In the genomic region with DNA sequence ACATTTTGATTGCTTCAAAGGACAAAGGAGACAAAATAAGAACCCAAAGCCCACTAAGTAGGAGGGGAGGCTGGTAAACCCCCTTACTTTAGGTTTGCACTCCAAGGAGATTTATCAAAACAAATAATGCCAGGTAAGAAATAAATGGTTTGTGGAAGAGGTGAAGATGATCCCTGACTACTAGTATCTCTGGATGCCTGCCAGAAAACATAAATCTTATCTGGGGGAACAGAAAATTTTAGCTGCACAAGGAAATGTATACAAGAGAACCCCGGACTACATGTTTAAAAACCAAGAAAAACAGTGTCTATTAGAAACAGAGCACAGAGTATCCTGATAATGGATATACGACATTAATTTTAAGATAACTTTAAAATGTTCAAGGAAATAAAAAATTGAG, we compare ENCODE assay signal across 29 cellular contexts.
"Had no signal": no experiment of that assay in that cellular context is flagged by ENCODE, and none has a peak within 500 bp of the region (broad histone marks: within the 10 kb centered on the region; RNA-seq: fewer than 3 reads in every experiment).

No MANE protein-coding gene starts in this region.

- DNase-seq: stimulated activated CD4-positive, alpha-beta T cell treated with anti-CD3 and anti-CD28 coated beads, Interleukin-2, amount 100 ng/mL, for 48 hours; stimulated activated CD4-positive, alpha-beta T cell treated with anti-CD3 and anti-CD28 coated beads, Interleukin-4, amount 100 ng/mL, for 1 hour; stimulated activated CD4-positive, alpha-beta T cell treated with anti-CD3 and anti-CD28 coated beads, Interleukin-4, amount 100 ng/mL, for 24 hours; stimulated activated CD4-positive, alpha-beta T cell treated with anti-CD3 and anti-CD28 coated beads, Interleukin-4, amount 100 ng/mL, for 4 hours; stimulated activated CD8-positive, alpha-beta memory T cell treated with anti-CD3 and anti-CD28 coated beads, Interleukin-4, amount 100 ng/mL, for 48 hours; stimulated activated naive B cell treated with anti-CD40 and anti-IgM and Interleukin-4, amounts not matched to agents 10 μg/mL and 1 μg/mL and 100 μg/mL, for 72 hours; stimulated activated naive CD4-positive, alpha-beta T cell; stimulated activated naive CD4-positive, alpha-beta T cell treated with Interleukin-2 at 50 U/mL for 16 hours; stimulated activated naive CD8-positive, alpha-beta T cell treated with anti-CD3 and anti-CD28 coated beads, Interleukin-15, amount 100 ng/mL, for 72 hours; stimulated activated naive CD8-positive, alpha-beta T cell treated with anti-CD3 and anti-CD28 coated beads, Interleukin-15, Interleukin-2, amounts not matched to agents 100 U/mL and 50 U/mL, for 24 hours; stomach; substantia nigra; testis; thyroid gland; tibial artery; transverse colon; trophoblast cell; upper lobe of left lung; upper lobe of right lung; uterus had no signal

- H3K27me3 Mint-ChIP-seq: stimulated activated naive CD8-positive, alpha-beta T cell treated with anti-CD3 and anti-CD28 coated beads, Interleukin-15, amount 100 ng/mL, for 72 hours; stimulated activated naive CD8-positive, alpha-beta T cell treated with anti-CD3 and anti-CD28 coated beads, Interleukin-15, Interleukin-2, amounts not matched to agents 100 ng/mL and 50 ng/mL, for 24 hours; type B pancreatic cell had no signal

- H3K4me1 ChIP-seq: stomach, suprapubic skin, testis, thyroid gland, tibial artery, tibial nerve, upper lobe of left lung, upper lobe of right lung, uterus, vagina had no signal

- FAIRE-seq: urothelium cell line had no signal

- H3K36me3 Mint-ChIP-seq: stimulated activated effector memory CD8-positive, alpha-beta T cell treated with anti-CD3 and anti-CD28 coated beads, Interleukin-12 subunit alpha, Interleukin-12 subunit beta, amount 100 ng/mL, for 72 hours; stimulated activated memory B cell treated with anti-CD40 and anti-IgM and Interleukin-4, amounts not matched to agents 10 μg/mL and 1 μg/mL and 100 μg/mL, for 72 hours; type B pancreatic cell had no signal

- ATAC-seq: stimulated activated effector memory CD8-positive, alpha-beta T cell treated with anti-CD3 and anti-CD28 coated beads, Interleukin-12 subunit alpha, Interleukin-12 subunit beta, amount 100 ng/mL, for 72 hours; stimulated activated memory B cell treated with anti-CD40 and anti-IgM and Interleukin-4, amounts not matched to agents 10 μg/mL and 1 μg/mL and 100 μg/mL, for 72 hours; stimulated activated naive B cell treated with anti-CD40 and anti-IgM and Interleukin-4, amounts not matched to agents 10 μg/mL and 1 μg/mL and 100 μg/mL, for 72 hours; stimulated activated naive CD8-positive, alpha-beta T cell treated with anti-CD3 and anti-CD28 coated beads, Interleukin-15, amount 100 ng/mL, for 72 hours; stimulated activated naive CD8-positive, alpha-beta T cell treated with anti-CD3 and anti-CD28 coated beads, Interleukin-15, Interleukin-2, amounts not matched to agents 100 U/mL and 50 U/mL, for 24 hours; upper lobe of right lung had no signal

- H3K4me3 ChIP-seq: stomach, suprapubic skin, testis, thoracic aorta, thyroid gland, tibial artery, tibial nerve, transverse colon, upper lobe of left lung, upper lobe of right lung, uterus, vagina had no signal

- H3K9me3 ChIP-seq: testis, thyroid gland, upper lobe of right lung had no signal

- H3K36me3 ChIP-seq: stomach, suprapubic skin, thoracic aorta, thyroid gland, tibial artery, tibial nerve, transverse colon, upper lobe of left lung, upper lobe of right lung, uterus, vagina had no signal

- H3K27me3 ChIP-seq: stomach, suprapubic skin, testis, thyroid gland, tibial artery, tibial nerve, transverse colon, upper lobe of left lung, upper lobe of right lung, uterus, vagina had no signal

- H3K27ac ChIP-seq: stomach, suprapubic skin, testis, thoracic aorta, thyroid gland, tibial artery, tibial nerve, transverse colon, upper lobe of left lung, upper lobe of right lung, uterus, vagina had no signal

- H3K4me3 Mint-ChIP-seq: stimulated activated effector memory CD8-positive, alpha-beta T cell treated with anti-CD3 and anti-CD28 coated beads, Interleukin-12 subunit alpha, Interleukin-12 subunit beta, amount 100 ng/mL, for 72 hours; stimulated activated memory B cell treated with anti-CD40 and anti-IgM and Interleukin-4, amounts not matched to agents 10 μg/mL and 1 μg/mL and 100 μg/mL, for 72 hours; stimulated activated naive B cell treated with anti-CD40 and anti-IgM and Interleukin-4, amounts not matched to agents 10 μg/mL and 1 μg/mL and 100 μg/mL, for 72 hours; stimulated activated naive CD8-positive, alpha-beta T cell treated with anti-CD3 and anti-CD28 coated beads, Interleukin-15, amount 100 ng/mL, for 72 hours; stimulated activated naive CD8-positive, alpha-beta T cell treated with anti-CD3 and anti-CD28 coated beads, Interleukin-15, Interleukin-2, amounts not matched to agents 100 ng/mL and 50 ng/mL, for 24 hours; type B pancreatic cell had no signal

- H3K27ac Mint-ChIP-seq: stimulated activated effector memory CD8-positive, alpha-beta T cell treated with anti-CD3 and anti-CD28 coated beads, Interleukin-12 subunit alpha, Interleukin-12 subunit beta, amount 100 ng/mL, for 72 hours; stimulated activated memory B cell treated with anti-CD40 and anti-IgM and Interleukin-4, amounts not matched to agents 10 μg/mL and 1 μg/mL and 100 μg/mL, for 72 hours; stimulated activated naive B cell treated with anti-CD40 and anti-IgM and Interleukin-4, amounts not matched to agents 10 μg/mL and 1 μg/mL and 100 μg/mL, for 72 hours; stimulated activated naive CD8-positive, alpha-beta T cell treated with anti-CD3 and anti-CD28 coated beads, Interleukin-15, Interleukin-2, amounts not matched to agents 100 ng/mL and 50 ng/mL, for 24 hours; type B pancreatic cell had no signal

- H3K4me1 Mint-ChIP-seq: stimulated activated effector memory CD8-positive, alpha-beta T cell treated with anti-CD3 and anti-CD28 coated beads, Interleukin-12 subunit alpha, Interleukin-12 subunit beta, amount 100 ng/mL, for 72 hours; stimulated activated memory B cell treated with anti-CD40 and anti-IgM and Interleukin-4, amounts not matched to agents 10 μg/mL and 1 μg/mL and 100 μg/mL, for 72 hours; stimulated activated naive B cell treated with anti-CD40 and anti-IgM and Interleukin-4, amounts not matched to agents 10 μg/mL and 1 μg/mL and 100 μg/mL, for 72 hours had no signal
